In the genomic region with DNA sequence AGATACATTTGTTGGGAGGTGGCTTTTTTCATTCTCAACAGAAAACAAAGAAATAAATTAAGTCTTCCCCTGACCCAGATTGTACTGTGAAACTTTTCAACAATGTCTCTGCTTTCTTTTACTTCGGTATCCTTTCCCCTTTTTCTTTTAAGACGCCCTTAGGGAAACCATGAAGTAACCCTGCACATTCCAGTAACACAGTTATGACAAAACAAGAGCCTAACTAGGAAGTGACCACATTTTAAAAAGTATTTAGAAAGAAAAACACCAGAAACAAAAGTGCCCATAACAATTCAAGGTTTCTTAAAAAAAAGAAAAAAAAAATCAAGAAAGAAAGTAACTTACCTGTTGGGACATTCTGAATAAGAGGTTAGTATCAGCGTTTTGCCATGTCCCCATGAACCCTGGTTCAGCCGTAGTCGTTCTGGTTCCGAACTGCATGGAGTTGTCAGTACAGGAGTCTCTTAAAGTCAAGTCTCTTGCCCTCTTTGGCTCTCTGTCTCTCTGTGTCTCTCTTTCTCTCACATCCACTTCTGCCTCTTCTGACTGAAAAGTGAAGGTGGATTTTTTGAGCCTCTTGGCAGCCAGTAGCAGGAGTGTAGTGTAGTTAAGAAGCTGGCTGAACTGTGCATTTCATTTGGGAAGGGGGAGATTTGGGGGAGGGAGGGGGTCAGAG, we compare ENCODE assay signal across 8 cellular contexts.
DNase-seq lines count a peak whose midpoint lies in the region; FAIRE-seq and TF ChIP-seq lines count a peak whose summit lies in the region.

No MANE protein-coding gene starts in this region.

- BruUV-seq in OCI-LY7 (replicated peaks; lab: Mats Ljungman, UMichigan), result no TSS peak

- DNase-seq in NCI-H446 (lab: John Stamatoyannopoulos, UW) (peak; percentile 53 to 65), epithelial cell of prostate (ENCODE audit: low read depth, low spot score) (no peak), small intestine (no peak), OCI-LY7 (ENCODE audit: low spot score) (no peak)
- DNase-seq in stimulated activated CD4-positive, alpha-beta T cell treated with anti-CD3 and anti-CD28 coated beads, Interleukin-15, amount 100 ng/mL, for 24 hours, result no peak
- no peak for DNase-seq in activated CD4-positive, alpha-beta T cell treated with anti-CD3 and anti-CD28 coated beads for 1 hour

- no peaks in the 10 kb centered on the region for H4K20me1 ChIP-seq in OCI-LY7 (ENCODE audit: insufficient read depth, low read length)

- intact Hi-C loops in OCI-LY7 (cut with micrococcal nuclease; ENCODE audit: unreplicated experiment), result no loop called here

- H3K4me3 ChIP-seq in ACC112 (ENCODE audit: low read depth, low read length), result peak overlapping the region; percentile 83
- H3K4me3 ChIP-seq in muscle layer of colon (ENCODE audit: low read depth in 1 of 2, low read length in 2 of 2), result peak overlapping the region; percentile 54 to 75
- peak overlapping the region in 1 of 2 donors; percentile 33 for H3K4me3 ChIP-seq in small intestine (ENCODE audit: low read depth in 1 of 2, low read length in 2 of 2)
- H3K4me3 ChIP-seq in OCI-LY7 (ENCODE audit: low read depth, low read length, poor library complexity, severe bottlenecking), result no peak overlapping the region

- WGBS in small intestine, 3 donors, result 25 to 36% (median 32%) methylated on average over 6 of the region's 6 CpGs

- CTCF ChIA-PET in OCI-LY7 (lab: Charles Lee; ENCODE audit: unreplicated experiment), result no interaction called here

- H3K36me3 ChIP-seq in ACC112 (ENCODE audit: insufficient read depth, low read length) (no peaks in the 10 kb centered on the region), muscle layer of colon (ENCODE audit: insufficient read depth, low read length) (no peaks in the 10 kb centered on the region), small intestine (ENCODE audit: control insufficient read depth in 2 of 2, insufficient read depth in 2 of 2, low read length in 2 of 2) (no peaks in the 10 kb centered on the region), OCI-LY7 (ENCODE audit: insufficient read depth, low read length) (no peaks in the 10 kb centered on the region)

- H3K9ac ChIP-seq in muscle layer of colon (ENCODE audit: low read length), result peak overlapping the region; percentile 77

- H3K79me2 ChIP-seq in ACC112 (ENCODE audit: control insufficient read depth, insufficient read depth, low read length, unreplicated experiment) (peaks cover 57% of the 10 kb centered on the region), OCI-LY7 (ENCODE audit: insufficient read depth, low read depth, low read length) (no peaks in the 10 kb centered on the region)

- H3K27me3 ChIP-seq in ACC112 (ENCODE audit: insufficient read depth, low read length) (no peaks in the 10 kb centered on the region), muscle layer of colon (ENCODE audit: control insufficient read depth in 1 of 2, insufficient read depth in 2 of 2, low read length in 2 of 2) (no peaks in the 10 kb centered on the region), small intestine (ENCODE audit: control insufficient read depth in 2 of 2, insufficient read depth in 2 of 2, low read length in 2 of 2) (peaks cover 0 to 6% of the 10 kb centered on the region in 2 donors)

- no peak overlapping the region for H3K4me2 ChIP-seq in OCI-LY7 (ENCODE audit: low read length)

- peak overlapping the region; percentile 83 for H3K27ac ChIP-seq in ACC112 (ENCODE audit: low read depth, low read length)
- H3K27ac ChIP-seq in epithelial cell of prostate, result peak overlapping the region; percentile 23
- peak overlapping the region; percentile 81 for H3K27ac ChIP-seq in muscle layer of colon (ENCODE audit: low read depth, low read length)
- peak overlapping the region in 1 of 2 donors; percentile 77 for H3K27ac ChIP-seq in small intestine (ENCODE audit: low read depth in 1 of 2, low read length in 1 of 2)
- no peak overlapping the region for H3K27ac ChIP-seq in OCI-LY7 (ENCODE audit: low read depth, low read length, poor library complexity, severe bottlenecking)

- no peaks in the 10 kb centered on the region for H3K9me2 ChIP-seq in OCI-LY7 (ENCODE audit: insufficient read depth, low read length)

- H3K4me1 ChIP-seq in ACC112 (ENCODE audit: control insufficient read depth, insufficient read depth, low read length, unreplicated experiment) (peaks cover 50% of the 10 kb centered on the region), muscle layer of colon (ENCODE audit: insufficient read depth, low read length) (peaks cover 41% of the 10 kb centered on the region), small intestine (ENCODE audit: control insufficient read depth in 2 of 2, insufficient read depth in 1 of 2, low read depth in 1 of 2, low read length in 1 of 2) (no peaks in the 10 kb centered on the region), OCI-LY7 (ENCODE audit: insufficient read depth, low read length, poor library complexity, severe bottlenecking) (no peaks in the 10 kb centered on the region)

- H3K9me3 ChIP-seq in muscle layer of colon (ENCODE audit: low read length), result no peaks in the 10 kb centered on the region
- H3K9me3 ChIP-seq in small intestine (ENCODE audit: control insufficient read depth, low read depth), result no peaks in the 10 kb centered on the region
- no peaks in the 10 kb centered on the region for H3K9me3 ChIP-seq in OCI-LY7 (ENCODE audit: low read length)

- POLR2A ChIA-PET in OCI-LY7 (lab: Charles Lee), result interaction anchor here (0.8 kb wide), 1 partner anchor 21 kb away, joined by 3 read pairs; no protein-coding TSS in a partner anchor

- no peak for TF ChIP-seq CTCF in OCI-LY7 (conservative IDR thresholded peaks at IDR 0.05; ENCODE audit: low read length)

- H2AFZ ChIP-seq in ACC112 (ENCODE audit: low read length, unreplicated experiment) (peak overlapping the region; percentile 68), OCI-LY7 (ENCODE audit: low read length) (no peak overlapping the region)

- no peak for FAIRE-seq in small intestine (lab: Jason Lieb, UNC)

Comparison
In these comparisons a context has a peak if more than half of its experiments do, and no peak if none do; other contexts are left out.
1. DNase-seq: peak in NCI-H446 (2 of 2); none in epithelial cell of prostate (single experiment), stimulated activated CD4-positive, alpha-beta T cell treated with anti-CD3 and anti-CD28 coated beads, Interleukin-15, amount 100 ng/mL, for 24 hours (single experiment), small intestine (single experiment), OCI-LY7 (single experiment) and activated CD4-positive, alpha-beta T cell treated with anti-CD3 and anti-CD28 coated beads for 1 hour (single experiment).